Comparison of ENCODE assay signal across 8 cellular contexts in the genomic region with DNA sequence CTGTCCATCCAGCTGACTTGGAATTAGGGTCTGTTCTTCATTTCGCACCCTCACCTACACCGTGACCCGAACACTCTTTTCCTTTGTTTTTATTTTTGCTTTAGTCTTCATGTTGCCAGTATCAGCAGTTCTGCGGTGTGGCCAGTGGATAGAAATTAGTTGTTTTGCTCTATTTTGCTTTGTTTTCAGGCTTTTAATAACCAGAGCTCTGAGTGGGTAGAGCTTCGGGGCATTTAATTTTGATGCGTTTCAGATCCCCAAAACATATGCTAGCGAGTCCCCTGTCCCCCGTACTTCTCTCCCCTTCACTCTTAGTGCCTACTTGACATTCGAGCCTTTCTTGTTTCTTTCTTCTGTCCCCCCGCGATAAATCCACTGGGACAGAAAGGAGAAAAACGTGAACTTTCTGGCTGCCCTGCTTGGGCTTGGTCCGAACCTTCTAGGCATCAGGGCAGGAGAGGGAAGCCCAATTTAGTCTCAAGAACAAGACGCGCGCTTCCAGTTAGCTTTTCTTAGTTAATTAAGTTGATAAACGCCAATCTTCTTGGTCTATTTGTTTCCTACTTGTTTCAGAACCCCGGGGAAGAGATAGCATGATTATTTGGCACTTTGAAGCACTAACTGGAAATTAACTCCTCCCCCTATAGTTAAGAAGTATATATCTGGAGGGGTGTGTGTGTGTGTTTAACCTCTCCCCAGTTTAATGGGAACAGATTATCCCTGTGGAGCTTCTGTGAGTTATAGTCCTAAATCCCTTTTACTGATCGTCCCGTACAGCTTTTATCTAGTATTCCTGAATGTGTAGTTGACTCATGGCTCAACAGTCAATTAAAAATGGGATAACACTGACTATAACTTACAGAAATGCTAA. TPM values are rescaled to one million over a fixed set of nuclear protein-coding genes. Genes with fewer than 3 reads are reported as not detected.
DNase-seq lines count a peak whose midpoint lies in the region; ATAC-seq and TF ChIP-seq lines count a peak whose summit lies in the region.

No MANE protein-coding gene starts in this region.

- H3K4me3 ChIP-seq in CD8-positive, alpha-beta T cell (ENCODE audit: low read depth, low read length): peak overlapping the region; percentile 75
- peak overlapping the region; percentile 93 for H3K4me3 ChIP-seq in HUES64 (ENCODE audit: low read length)
- peak overlapping the region; percentile 90 for H3K4me3 ChIP-seq in iPS-11a (ENCODE audit: low read depth, low read length)
- peak overlapping the region; percentile 82 for H3K4me3 ChIP-seq in smooth muscle cell

- intact Hi-C loops in CD8-positive, alpha-beta T cell (cut with DNase I, micrococcal nuclease): loop anchor here (1.0 to 10.0 kb wide), 14 partner anchors 12 to 1687 kb away; a partner anchor contains a TSS
- intact Hi-C loops in activated T-helper 2 cell treated with anti-CD3 and anti-CD28 coated beads, Interferon-gamma antibody, Interleukin-2, Interleukin-4, amounts not matched to agents 10 μg/mL and 5 μg/mL and 100 μg/mL, durations not matched to agents 14 hours and 24 hours and 36 hours (cut with micrococcal nuclease): loop anchor here (1.0 to 5.0 kb wide), 13 partner anchors 12 to 1687 kb away; a partner anchor contains a TSS

- no peaks in the 10 kb centered on the region for H3K9me3 Mint-ChIP-seq in CD8-positive, alpha-beta T cell
- no peaks in the 10 kb centered on the region for H3K9me3 Mint-ChIP-seq in activated T-helper 2 cell treated with anti-CD3 and anti-CD28 coated beads, Interferon-gamma antibody, Interleukin-2, Interleukin-4, amounts not matched to agents 10 μg/mL and 5 μg/mL and 100 μg/mL, durations not matched to agents 14 hours and 24 hours and 36 hours

- H2AFZ ChIP-seq in smooth muscle cell (ENCODE audit: low read depth): peak overlapping the region; percentile 86

- ATAC-seq in CD8-positive, alpha-beta T cell: no peak
- no peak for ATAC-seq in HG03442 (IDR thresholded peaks at IDR 0.05; ENCODE audit: unreplicated experiment)
- ATAC-seq in GM19023 (IDR thresholded peaks at IDR 0.05; ENCODE audit: unreplicated experiment): no peak

- peaks cover 3% of the 10 kb centered on the region for H4K20me1 ChIP-seq in smooth muscle cell (ENCODE audit: low read depth)

- peak overlapping the region; percentile 99 for H3K4me3 Mint-ChIP-seq in CD8-positive, alpha-beta T cell
- peak overlapping the region; percentile 95 for H3K4me3 Mint-ChIP-seq in activated T-helper 2 cell treated with anti-CD3 and anti-CD28 coated beads, Interferon-gamma antibody, Interleukin-2, Interleukin-4, amounts not matched to agents 10 μg/mL and 5 μg/mL and 100 μg/mL, durations not matched to agents 14 hours and 24 hours and 36 hours (ENCODE audit: low read depth)

- no peaks in the 10 kb centered on the region for H3K36me3 ChIP-seq in CD8-positive, alpha-beta T cell (ENCODE audit: insufficient read depth, low read length)
- H3K36me3 ChIP-seq in HUES64 (ENCODE audit: insufficient read depth, low read length) (peaks cover 3% of the 10 kb centered on the region; the same call in 1 of the 2 replicates), smooth muscle cell (ENCODE audit: low read depth) (no peaks in the 10 kb centered on the region)

- TF ChIP-seq CTCF in CD8-positive, alpha-beta T cell (IDR thresholded peaks at IDR 0.05): no peak
- no peak for TF ChIP-seq CTCF in smooth muscle cell (IDR thresholded peaks at IDR 0.05; ENCODE audit: borderline replicate concordance, insufficient read depth, poor library complexity, severe bottlenecking)

- H3K9me3 ChIP-seq in CD8-positive, alpha-beta T cell (ENCODE audit: low read length): no peaks in the 10 kb centered on the region
- no peaks in the 10 kb centered on the region for H3K9me3 ChIP-seq in HUES64 (ENCODE audit: insufficient read depth, low read depth, low read length)
- H3K9me3 ChIP-seq in smooth muscle cell (replicated peaks; ENCODE audit: low read depth): no peaks in the 10 kb centered on the region

- H3K79me2 ChIP-seq in smooth muscle cell (ENCODE audit: low read depth): peaks cover 35% of the 10 kb centered on the region

- CTCF ChIA-PET in CD8-positive, alpha-beta T cell (lab: Charles Lee): interaction anchor here (0.6 to 3.5 kb wide), 7 partner anchors 12 to 353 kb away, joined by 3 to 17 read pairs (median 4); no protein-coding TSS in a partner anchor

- H3F3A ChIP-seq in smooth muscle cell (ENCODE audit: low read depth): no peaks in the 10 kb centered on the region

- H3K27ac ChIP-seq in CD8-positive, alpha-beta T cell (ENCODE audit: low read depth, low read length): peak overlapping the region; percentile 86
- peak overlapping the region; percentile 74; the same call in 1 of the 2 replicates for H3K27ac ChIP-seq in HUES64 (ENCODE audit: low read depth, low read length)
- H3K27ac ChIP-seq in smooth muscle cell (ENCODE audit: low read depth): peak overlapping the region; percentile 95

- peak overlapping the region; percentile 99 for H3K27ac Mint-ChIP-seq in CD8-positive, alpha-beta T cell
- peak overlapping the region; percentile 87 for H3K27ac Mint-ChIP-seq in activated T-helper 2 cell treated with anti-CD3 and anti-CD28 coated beads, Interferon-gamma antibody, Interleukin-2, Interleukin-4, amounts not matched to agents 10 μg/mL and 5 μg/mL and 100 μg/mL, durations not matched to agents 14 hours and 24 hours and 36 hours

- DNase-seq in CD8-positive, alpha-beta T cell: peak in 2 of 7 experiments; percentile 14 to 49
- no peak for DNase-seq in activated T-helper 2 cell treated with anti-CD3 and anti-CD28 coated beads, Interferon-gamma antibody, Interleukin-2, Interleukin-4, amounts not matched to agents 10 μg/mL and 5 μg/mL and 100 μg/mL, durations not matched to agents 14 hours and 24 hours and 36 hours (ENCODE audit: low spot score)
- DNase-seq in smooth muscle cell (lab: John Stamatoyannopoulos, UW; ENCODE audit: unreplicated experiment) (no peak), NCI-H1092 treated with DMSO at 0.1 percent for 48 hours (lab: John Stamatoyannopoulos, UW) (no peak)

- peaks cover 32% of the 10 kb centered on the region for H3K36me3 Mint-ChIP-seq in CD8-positive, alpha-beta T cell
- peaks cover 4% of the 10 kb centered on the region for H3K36me3 Mint-ChIP-seq in activated T-helper 2 cell treated with anti-CD3 and anti-CD28 coated beads, Interferon-gamma antibody, Interleukin-2, Interleukin-4, amounts not matched to agents 10 μg/mL and 5 μg/mL and 100 μg/mL, durations not matched to agents 14 hours and 24 hours and 36 hours (ENCODE audit: low read depth)

- H3K9ac ChIP-seq in HUES64 (ENCODE audit: low read depth, low read length) (peak overlapping the region; percentile 73), smooth muscle cell (ENCODE audit: low read depth) (peak overlapping the region; percentile 92)

- H3K27me3 ChIP-seq in CD8-positive, alpha-beta T cell (ENCODE audit: insufficient read depth, low read length): no peaks in the 10 kb centered on the region
- no peaks in the 10 kb centered on the region for H3K27me3 ChIP-seq in HUES64 (ENCODE audit: insufficient read depth, low read length)
- no peaks in the 10 kb centered on the region for H3K27me3 ChIP-seq in smooth muscle cell (ENCODE audit: low read depth)

- peaks cover 17% of the 10 kb centered on the region for H3K4me1 ChIP-seq in CD8-positive, alpha-beta T cell (ENCODE audit: insufficient read depth, low read length)
- peaks cover 11% of the 10 kb centered on the region for H3K4me1 ChIP-seq in HUES64 (ENCODE audit: insufficient read depth, low read length)
- peaks cover 18% of the 10 kb centered on the region for H3K4me1 ChIP-seq in smooth muscle cell (ENCODE audit: low read depth)

- POLR2A ChIA-PET in CD8-positive, alpha-beta T cell (lab: Charles Lee): interaction anchor here (0.7 to 4.1 kb wide), 9 partner anchors 9 to 1217 kb away, joined by 3 to 21 read pairs (median 4); a partner anchor contains a TSS

- peaks cover 41% of the 10 kb centered on the region for H3K4me1 Mint-ChIP-seq in CD8-positive, alpha-beta T cell (ENCODE audit: low read depth)
- peaks cover 45% of the 10 kb centered on the region for H3K4me1 Mint-ChIP-seq in activated T-helper 2 cell treated with anti-CD3 and anti-CD28 coated beads, Interferon-gamma antibody, Interleukin-2, Interleukin-4, amounts not matched to agents 10 μg/mL and 5 μg/mL and 100 μg/mL, durations not matched to agents 14 hours and 24 hours and 36 hours (ENCODE audit: low read depth)

- peak overlapping the region; percentile 91 for H3K4me2 ChIP-seq in smooth muscle cell

- no peaks in the 10 kb centered on the region for H3K27me3 Mint-ChIP-seq in CD8-positive, alpha-beta T cell (ENCODE audit: low read depth)
- H3K27me3 Mint-ChIP-seq in activated T-helper 2 cell treated with anti-CD3 and anti-CD28 coated beads, Interferon-gamma antibody, Interleukin-2, Interleukin-4, amounts not matched to agents 10 μg/mL and 5 μg/mL and 100 μg/mL, durations not matched to agents 14 hours and 24 hours and 36 hours (ENCODE audit: low read depth): no peaks in the 10 kb centered on the region

- 9% methylated on average over 19 of the region's 20 CpGs for WGBS in HUES64
- 1% methylated on average over 20 of the region's 20 CpGs for WGBS in smooth muscle cell (ENCODE audit: low lambda C conversion rate)

RNA-seq across cellular contexts. Expression of a gene that starts 0.9 kb away (rescaled TPM):
- 1 to 10 TPM; 3.0 to 3.9 TPM for total RNA-seq in CD8-positive, alpha-beta T cell
- 4.1 TPM for polyA plus RNA-seq in HUES64 (2013, experiment 1 of 2)
- 5.4 TPM for polyA plus RNA-seq in HUES64 (2013, experiment 2 of 2)
- total RNA-seq in activated T-helper 2 cell treated with anti-CD3 and anti-CD28 coated beads, Interferon-gamma antibody, Interleukin-2, Interleukin-4, amounts not matched to agents 10 μg/mL and 5 μg/mL and 100 μg/mL, durations not matched to agents 14 hours and 24 hours and 36 hours: 2.1 and 2.7 TPM in 2 replicates
- 11.2 and 16.2 TPM in 2 replicates for total RNA-seq in smooth muscle cell
- polyA plus RNA-seq in smooth muscle cell: 1.7 and 2.4 TPM in 2 replicates

RNA-seq across cellular contexts. Expression of a gene that starts 1.1 kb away (rescaled TPM):
- 1 to 10 TPM; 3.0 to 5.1 TPM for total RNA-seq in CD8-positive, alpha-beta T cell
- polyA plus RNA-seq in HUES64 (2013, experiment 1 of 2): 14.2 TPM
- 16.3 TPM for polyA plus RNA-seq in HUES64 (2013, experiment 2 of 2)
- 25.9 and 28.7 TPM in 2 replicates for total RNA-seq in activated T-helper 2 cell treated with anti-CD3 and anti-CD28 coated beads, Interferon-gamma antibody, Interleukin-2, Interleukin-4, amounts not matched to agents 10 μg/mL and 5 μg/mL and 100 μg/mL, durations not matched to agents 14 hours and 24 hours and 36 hours
- total RNA-seq in smooth muscle cell: 33.4 and 40.1 TPM in 2 replicates
- polyA plus RNA-seq in smooth muscle cell: 17.2 and 18.3 TPM in 2 replicates
